In genomic region chr2:170258382-170258781, GRCh38 we compare ENCODE assay signal across 29 cellular contexts.
"Had no signal": no experiment of that assay in that cellular context is flagged by ENCODE, and none has a peak within 500 bp of the region (broad histone marks: within the 10 kb centered on the region; RNA-seq: fewer than 3 reads in every experiment).

No MANE protein-coding gene starts in this region.

- H3K9me3 ChIP-seq: right atrium auricular region had no signal

- H2AFZ ChIP-seq: neural progenitor cell had no signal

- H3K9me3 Mint-ChIP-seq: activated CD4-positive, alpha-beta memory T cell treated with anti-CD3 and anti-CD28 coated beads, Interleukin-2, amount 10 ng/mL, durations not matched to agents 7 days and 5 days; activated naive CD4-positive, alpha-beta T cell treated with anti-CD3 and anti-CD28 coated beads, Interleukin-2, amount 10 ng/mL, durations not matched to agents 7 days and 5 days had no signal

- H3K9ac ChIP-seq: neural progenitor cell had no signal

- H3K27me3 Mint-ChIP-seq: brain had no signal

- H3K4me1 ChIP-seq: ascending aorta, foreskin keratinocyte, heart right ventricle, left lung, lower lobe of right lung, neural progenitor cell, right atrium auricular region, stomach, tibial nerve had no signal

- H3K4me2 ChIP-seq: neural progenitor cell had no signal

- ATAC-seq: foreskin keratinocyte; heart right ventricle; left lung; lower lobe of right lung; natural killer cell; stimulated activated naive B cell treated with anti-CD40 and anti-IgM and Interleukin-4, amounts not matched to agents 10 μg/mL and 1 μg/mL and 100 μg/mL, for 72 hours had no signal

- H3K27me3 ChIP-seq: ascending aorta, foreskin keratinocyte, left lung, neural progenitor cell, right atrium auricular region, tibial nerve had no signal

- H3K36me3 Mint-ChIP-seq: activated naive CD4-positive, alpha-beta T cell treated with anti-CD3 and anti-CD28 coated beads, Interleukin-2, amount 10 ng/mL, durations not matched to agents 7 days and 5 days; activated naive CD8-positive, alpha-beta T cell treated with anti-CD3 and anti-CD28 coated beads, Interleukin-2, amount 10 ng/mL, durations not matched to agents 7 days and 5 days; natural killer cell; neural progenitor cell; stimulated activated naive B cell treated with anti-CD40 and anti-IgM and Interleukin-4, amounts not matched to agents 10 μg/mL and 1 μg/mL and 100 μg/mL, for 72 hours had no signal

- DNase-seq: activated CD4-positive, alpha-beta memory T cell treated with anti-CD3 and anti-CD28 coated beads, Interleukin-2, amount 10 ng/mL, durations not matched to agents 7 days and 5 days; activated CD4-positive, alpha-beta T cell treated with anti-CD3 and anti-CD28 coated beads, Interleukin-2, amount 10 ng/mL, durations not matched to agents 24 days and 14 days; activated CD4-positive, CD25-positive, alpha-beta regulatory T cell treated with anti-CD3 and anti-CD28 coated beads, Interleukin-2, amount 50 U/mL, for 72 hours; activated CD8-positive, alpha-beta memory T cell treated with anti-CD3 and anti-CD28 coated beads, Interleukin-2, amount 50 U/mL, for 48 hours; activated gamma-delta T cell; activated naive CD4-positive, alpha-beta T cell treated with anti-CD3 and anti-CD28 coated beads, Interleukin-2, amount 10 ng/mL, durations not matched to agents 7 days and 5 days; activated naive CD8-positive, alpha-beta T cell treated with anti-CD3 and anti-CD28 coated beads, Interleukin-2, amount 10 ng/mL, durations not matched to agents 7 days and 5 days; activated T-cell treated with anti-CD3 and anti-CD28 coated beads, Interleukin-2, amount 50 U/mL, for 24 hours; dorsolateral prefrontal cortex; effector memory CD4-positive, alpha-beta T cell; erythroblast; heart right ventricle; kidney glomerular epithelial cell; left lung; lower lobe of right lung; mesendoderm; natural killer cell; stimulated activated CD4-positive, alpha-beta T cell treated with anti-CD3 and anti-CD28 coated beads, Interleukin-15, amount 100 ng/mL, for 24 hours; stimulated activated CD4-positive, alpha-beta T cell treated with anti-CD3 and anti-CD28 coated beads, Interleukin-2, amount 100 ng/mL, for 24 hours; stimulated activated naive B cell treated with anti-CD40 and anti-IgM and Interleukin-4, amounts not matched to agents 10 μg/mL and 1 μg/mL and 100 μg/mL, for 72 hours; stomach; T-helper 9 cell had no signal

- H3K36me3 ChIP-seq: ascending aorta, heart right ventricle, left lung, lower lobe of right lung, neural progenitor cell, right atrium auricular region, stomach, tibial nerve had no signal

- H3K27ac Mint-ChIP-seq: activated CD4-positive, alpha-beta memory T cell treated with anti-CD3 and anti-CD28 coated beads, Interleukin-2, amount 10 ng/mL, durations not matched to agents 7 days and 5 days; activated CD4-positive, alpha-beta T cell treated with anti-CD3 and anti-CD28 coated beads, Interleukin-2, amount 10 ng/mL, durations not matched to agents 24 days and 14 days; activated naive CD4-positive, alpha-beta T cell treated with anti-CD3 and anti-CD28 coated beads, Interleukin-2, amount 10 ng/mL, durations not matched to agents 7 days and 5 days; activated naive CD8-positive, alpha-beta T cell treated with anti-CD3 and anti-CD28 coated beads, Interleukin-2, amount 10 ng/mL, durations not matched to agents 7 days and 5 days; activated T-cell treated with anti-CD3 and anti-CD28 coated beads, Interleukin-2, amount 50 U/mL, for 24 hours; brain; natural killer cell; neural progenitor cell; stimulated activated naive B cell treated with anti-CD40 and anti-IgM and Interleukin-4, amounts not matched to agents 10 μg/mL and 1 μg/mL and 100 μg/mL, for 72 hours had no signal

- H3K4me1 Mint-ChIP-seq: activated CD4-positive, alpha-beta memory T cell treated with anti-CD3 and anti-CD28 coated beads, Interleukin-2, amount 10 ng/mL, durations not matched to agents 7 days and 5 days; activated CD4-positive, alpha-beta T cell treated with anti-CD3 and anti-CD28 coated beads, Interleukin-2, amount 10 ng/mL, durations not matched to agents 24 days and 14 days; activated naive CD4-positive, alpha-beta T cell treated with anti-CD3 and anti-CD28 coated beads, Interleukin-2, amount 10 ng/mL, durations not matched to agents 7 days and 5 days; activated naive CD8-positive, alpha-beta T cell treated with anti-CD3 and anti-CD28 coated beads, Interleukin-2, amount 10 ng/mL, durations not matched to agents 7 days and 5 days; brain; natural killer cell; neural progenitor cell; stimulated activated naive B cell treated with anti-CD40 and anti-IgM and Interleukin-4, amounts not matched to agents 10 μg/mL and 1 μg/mL and 100 μg/mL, for 72 hours had no signal

- H3K4me3 Mint-ChIP-seq: activated CD4-positive, alpha-beta memory T cell treated with anti-CD3 and anti-CD28 coated beads, Interleukin-2, amount 10 ng/mL, durations not matched to agents 7 days and 5 days; activated CD4-positive, alpha-beta T cell treated with anti-CD3 and anti-CD28 coated beads, Interleukin-2, amount 10 ng/mL, durations not matched to agents 24 days and 14 days; activated naive CD4-positive, alpha-beta T cell treated with anti-CD3 and anti-CD28 coated beads, Interleukin-2, amount 10 ng/mL, durations not matched to agents 7 days and 5 days; activated naive CD8-positive, alpha-beta T cell treated with anti-CD3 and anti-CD28 coated beads, Interleukin-2, amount 10 ng/mL, durations not matched to agents 7 days and 5 days; activated T-cell treated with anti-CD3 and anti-CD28 coated beads, Interleukin-2, amount 50 U/mL, for 24 hours; brain; natural killer cell; neural progenitor cell; stimulated activated naive B cell treated with anti-CD40 and anti-IgM and Interleukin-4, amounts not matched to agents 10 μg/mL and 1 μg/mL and 100 μg/mL, for 72 hours had no signal

- H3K27ac ChIP-seq: ascending aorta, coronary artery, dorsolateral prefrontal cortex, foreskin keratinocyte, heart right ventricle, left lung, lower lobe of right lung, neural progenitor cell, right atrium auricular region, stomach, tibial nerve had no signal

- H3K4me3 ChIP-seq: ascending aorta, coronary artery, dorsolateral prefrontal cortex, heart right ventricle, left lung, lower lobe of right lung, neural progenitor cell, right atrium auricular region, stomach, tibial nerve had no signal
